Comparison of ENCODE assay signal across 8 cellular contexts in the genomic region with DNA sequence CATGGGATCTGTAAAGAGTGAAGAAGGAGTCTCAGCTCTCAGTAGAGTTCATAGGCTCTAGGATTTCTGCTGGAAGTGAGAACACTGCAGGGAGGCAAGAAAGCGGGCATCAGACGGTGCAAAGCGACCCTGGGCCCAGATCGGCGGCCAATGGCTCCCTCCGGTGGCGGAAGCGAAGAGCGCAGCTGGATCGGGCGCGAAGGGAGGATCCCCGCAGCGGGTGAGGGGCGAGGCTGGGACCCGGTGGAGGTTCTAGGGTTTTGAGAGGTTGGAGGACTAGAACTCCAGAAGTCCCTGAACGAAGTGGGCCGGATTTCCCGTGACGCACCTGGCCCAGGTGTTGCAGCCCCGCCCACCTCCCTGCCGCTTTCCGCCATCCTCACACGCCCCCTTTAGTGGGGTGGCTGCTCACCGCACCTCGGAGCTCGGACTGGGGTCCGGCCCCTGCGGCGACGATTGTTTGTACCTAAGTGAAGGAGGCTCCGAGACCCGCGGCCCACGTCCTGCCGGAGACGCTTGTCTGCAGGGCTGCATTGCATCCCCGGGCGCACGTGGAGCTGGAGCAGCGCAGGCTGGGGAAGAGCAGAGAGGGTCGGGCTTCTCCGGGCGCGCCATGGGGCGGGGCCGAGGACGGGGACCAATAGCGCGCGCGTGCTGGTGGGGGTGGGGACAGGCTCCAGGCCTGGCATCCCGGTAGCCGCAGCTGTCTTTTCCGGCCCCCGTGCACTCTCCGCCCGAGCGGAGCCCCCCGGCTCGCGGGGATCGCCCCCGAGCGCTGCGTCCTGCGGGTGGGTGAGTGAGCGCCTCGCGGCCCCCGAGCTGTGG. TPM values are rescaled to one million over a fixed set of nuclear protein-coding genes. Genes with fewer than 3 reads are reported as not detected.
DNase-seq lines count a peak whose midpoint lies in the region; ATAC-seq and TF ChIP-seq lines count a peak whose summit lies in the region.

A gene with protein sequence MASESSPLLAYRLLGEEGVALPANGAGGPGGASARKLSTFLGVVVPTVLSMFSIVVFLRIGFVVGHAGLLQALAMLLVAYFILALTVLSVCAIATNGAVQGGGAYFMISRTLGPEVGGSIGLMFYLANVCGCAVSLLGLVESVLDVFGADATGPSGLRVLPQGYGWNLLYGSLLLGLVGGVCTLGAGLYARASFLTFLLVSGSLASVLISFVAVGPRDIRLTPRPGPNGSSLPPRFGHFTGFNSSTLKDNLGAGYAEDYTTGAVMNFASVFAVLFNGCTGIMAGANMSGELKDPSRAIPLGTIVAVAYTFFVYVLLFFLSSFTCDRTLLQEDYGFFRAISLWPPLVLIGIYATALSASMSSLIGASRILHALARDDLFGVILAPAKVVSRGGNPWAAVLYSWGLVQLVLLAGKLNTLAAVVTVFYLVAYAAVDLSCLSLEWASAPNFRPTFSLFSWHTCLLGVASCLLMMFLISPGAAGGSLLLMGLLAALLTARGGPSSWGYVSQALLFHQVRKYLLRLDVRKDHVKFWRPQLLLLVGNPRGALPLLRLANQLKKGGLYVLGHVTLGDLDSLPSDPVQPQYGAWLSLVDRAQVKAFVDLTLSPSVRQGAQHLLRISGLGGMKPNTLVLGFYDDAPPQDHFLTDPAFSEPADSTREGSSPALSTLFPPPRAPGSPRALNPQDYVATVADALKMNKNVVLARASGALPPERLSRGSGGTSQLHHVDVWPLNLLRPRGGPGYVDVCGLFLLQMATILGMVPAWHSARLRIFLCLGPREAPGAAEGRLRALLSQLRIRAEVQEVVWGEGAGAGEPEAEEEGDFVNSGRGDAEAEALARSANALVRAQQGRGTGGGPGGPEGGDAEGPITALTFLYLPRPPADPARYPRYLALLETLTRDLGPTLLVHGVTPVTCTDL (plus strand): TSS at position 666 of the 825 bp plus-strand sequence. CDS start 1,485 bp downstream, outside the sequence.

- peaks cover 3% of the 10 kb centered on the region for H3K4me1 ChIP-seq in RWPE2 (ENCODE audit: insufficient read depth, poor library complexity, severe bottlenecking)

- H3K27me3 ChIP-seq in RWPE2 (ENCODE audit: insufficient read depth, poor library complexity, severe bottlenecking) = no peaks in the 10 kb centered on the region

- H3K36me3 Mint-ChIP-seq in activated T-helper 17 cell treated with anti-CD3 and anti-CD28 coated beads, Interleukin-2, amount 50 U/mL, for 72 hours (ENCODE audit: low read depth) = peaks cover 11% of the 10 kb centered on the region
- H3K36me3 Mint-ChIP-seq in natural killer cell = no peaks in the 10 kb centered on the region

- intact Hi-C loops in natural killer cell (cut with micrococcal nuclease) = loop anchor here (5.0 to 10.0 kb wide), 2 partner anchors 55 to 377 kb away; a partner anchor contains a TSS

- H3K4me3 Mint-ChIP-seq in activated T-helper 17 cell treated with anti-CD3 and anti-CD28 coated beads, Interleukin-2, amount 50 U/mL, for 72 hours = peak within 1 kb of the TSS; percentile 93
- H3K4me3 Mint-ChIP-seq in natural killer cell = peak within 1 kb of the TSS; percentile 97

- no peaks in the 10 kb centered on the region for H3K9me3 ChIP-seq in RWPE2 (ENCODE audit: severe bottlenecking)

- peak within 1 kb of the TSS; percentile 62 for H3K27ac ChIP-seq in RWPE2 (ENCODE audit: poor library complexity, severe bottlenecking)

- DNase-seq in DMS79 (lab: John Stamatoyannopoulos, UW) = peak; percentile 90
- peak; percentile 92 for DNase-seq in RWPE2 (ENCODE audit: low spot score)
- peak; percentile 80 for DNase-seq in fibroblast of peridontal ligament (ENCODE audit: extremely low read depth)
- peak; percentile 71 for DNase-seq in natural killer cell
- DNase-seq in stimulated activated naive CD4-positive, alpha-beta T cell (lab: John Stamatoyannopoulos, UW) = peak; percentile 80 to 93 (median 86)

- peak within 1 kb of the TSS; percentile 12 for H3K27ac Mint-ChIP-seq in activated T-helper 17 cell treated with anti-CD3 and anti-CD28 coated beads, Interleukin-2, amount 50 U/mL, for 72 hours
- H3K27ac Mint-ChIP-seq in natural killer cell = peak within 1 kb of the TSS; percentile 71 to 87

- no peaks in the 10 kb centered on the region for H3K27me3 Mint-ChIP-seq in activated T-helper 17 cell treated with anti-CD3 and anti-CD28 coated beads, Interleukin-2, amount 50 U/mL, for 72 hours
- H3K27me3 Mint-ChIP-seq in natural killer cell (ENCODE audit: low read depth in 2 of 2) = peaks cover 0 to 3% of the 10 kb centered on the region in 2 donors

- H3K4me1 Mint-ChIP-seq in activated T-helper 17 cell treated with anti-CD3 and anti-CD28 coated beads, Interleukin-2, amount 50 U/mL, for 72 hours = peaks cover 4% of the 10 kb centered on the region
- H3K4me1 Mint-ChIP-seq in natural killer cell = peaks cover 8 to 31% of the 10 kb centered on the region in 2 donors

- H3K9me3 Mint-ChIP-seq in activated T-helper 17 cell treated with anti-CD3 and anti-CD28 coated beads, Interleukin-2, amount 50 U/mL, for 72 hours = no peaks in the 10 kb centered on the region
- H3K9me3 Mint-ChIP-seq in natural killer cell = no peaks in the 10 kb centered on the region

- H3K4me3 ChIP-seq in RWPE2 (ENCODE audit: severe bottlenecking) = peak within 1 kb of the TSS; percentile 56

- ATAC-seq in GM21786 (IDR thresholded peaks at IDR 0.05; ENCODE audit: unreplicated experiment) (peak; percentile 89), RWPE2 (ENCODE audit: low read depth) (peak; percentile 95), natural killer cell (peak; percentile 90 to 94 (median 92))
- peak; percentile 99 for ATAC-seq in activated T-helper 17 cell treated with anti-CD3 and anti-CD28 coated beads, Interleukin-2, amount 50 U/mL, for 72 hours (replicated peaks)

- peaks cover 7% of the 10 kb centered on the region; the same call in 1 of the 2 replicates for H3K36me3 ChIP-seq in RWPE2 (ENCODE audit: low read depth)

- TF ChIP-seq CTCF in LNCAP (IDR thresholded peaks at IDR 0.05) (peak; percentile 90), RWPE2 (IDR thresholded peaks at IDR 0.05; ENCODE audit: poor library complexity, severe bottlenecking) (peak; percentile 93), natural killer cell (IDR thresholded peaks at IDR 0.05) (peak; percentile 98)

RNA-seq across cellular contexts. Expression of the gene that starts here (rescaled TPM):
- total RNA-seq in activated T-helper 17 cell treated with anti-CD3 and anti-CD28 coated beads, Interleukin-2, amount 50 U/mL, for 72 hours = 10 to 100 TPM; 15.7 to 30.1 TPM
- 10 to 100 TPM; 35.0 to 44.2 (median 38.1) TPM for total RNA-seq in natural killer cell

Comparison
In these comparisons a context has a peak if more than half of its experiments do, and no peak if none do; other contexts are left out.
1. Peak in every context shown above with its lines: DNase-seq, ATAC-seq, H3K4me3 ChIP-seq and H3K27ac ChIP-seq.